8 cellular contexts compared by ENCODE assay signal in the genomic region with DNA sequence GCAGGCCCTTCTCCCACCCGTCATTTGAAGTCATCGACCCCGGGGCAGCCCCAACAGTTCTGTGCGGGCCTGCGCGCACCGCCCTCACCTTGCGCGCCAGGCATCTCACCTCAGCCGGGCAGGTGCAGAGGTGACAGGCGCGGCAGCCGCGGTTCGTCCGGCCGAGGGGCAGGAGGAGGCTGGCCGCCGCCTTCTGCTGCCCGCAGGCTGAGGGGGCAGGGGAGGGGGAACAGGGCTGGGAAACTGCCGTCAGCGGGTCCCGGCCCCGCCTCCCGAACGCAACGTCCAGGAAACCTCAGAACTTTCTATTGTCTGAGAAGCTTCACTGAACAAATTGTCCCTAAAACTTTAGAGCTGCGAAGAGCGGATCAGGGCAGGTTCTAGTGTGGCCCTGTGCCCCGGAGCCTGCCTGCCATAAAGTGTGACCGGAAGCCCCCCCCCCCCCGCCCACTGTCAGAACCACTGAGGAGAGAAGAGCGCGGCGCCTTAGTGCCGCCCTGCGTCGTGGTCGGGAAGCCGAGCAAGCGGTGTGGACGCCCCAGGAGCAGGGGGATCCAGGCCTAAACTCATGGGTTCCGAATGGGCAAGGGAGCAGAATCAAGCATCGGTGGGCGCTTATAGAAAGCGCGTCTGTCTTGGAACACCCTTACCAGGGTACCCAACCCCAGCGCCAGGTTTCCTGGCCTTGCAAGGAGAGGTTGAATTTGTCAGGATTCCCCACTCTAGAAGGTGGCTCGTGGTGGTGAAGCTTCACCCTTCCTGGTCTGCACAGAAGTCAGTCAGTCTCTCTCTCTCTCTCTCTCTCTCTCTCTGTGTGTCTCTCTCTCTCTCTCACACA. TPM values are rescaled to one million over a fixed set of nuclear protein-coding genes. Genes with fewer than 3 reads are reported as not detected.
DNase-seq lines count a peak whose midpoint lies in the region; ATAC-seq and TF ChIP-seq lines count a peak whose summit lies in the region.

No MANE protein-coding gene starts in this region.

- H3K27ac ChIP-seq in esophagus muscularis mucosa (replicated peaks in 1 of 4), result no peak overlapping the region
- peak overlapping the region; percentile 39 for H3K27ac ChIP-seq in osteoblast (ENCODE audit: low read depth, low read length)

- peak overlapping the region; percentile 86 for H3K4me2 ChIP-seq in osteoblast (ENCODE audit: insufficient read depth, low read length)

- H3K27me3 ChIP-seq in esophagus muscularis mucosa (peaks cover 0 to 100% (median 69%) of the 10 kb centered on the region in 4 donors), osteoblast (ENCODE audit: insufficient read depth, low read length) (peaks cover 10% of the 10 kb centered on the region)

- intact Hi-C loops in esophagus muscularis mucosa (cut with DNase I), result loop anchor here (5.0 kb wide), 1 partner anchor 859 kb away; no protein-coding TSS in a partner anchor

- TF ChIP-seq CTCF in NB4 (IDR thresholded peaks at IDR 0.05; ENCODE audit: low read depth, low read length), result no peak
- TF ChIP-seq CTCF in esophagus muscularis mucosa (IDR thresholded peaks at IDR 0.05), result no peak
- no peak for TF ChIP-seq CTCF in osteoblast (IDR thresholded peaks at IDR 0.05; ENCODE audit: extremely low read depth, low read depth, low read length)

- H3K4me1 ChIP-seq in ES-I3 (ENCODE audit: insufficient read depth, low read length) (peaks cover 7% of the 10 kb centered on the region; the same call in 1 of the 2 replicates), esophagus muscularis mucosa (peaks cover 16 to 36% (median 27%) of the 10 kb centered on the region in 4 donors), osteoblast (ENCODE audit: insufficient read depth, low read length) (peaks cover 15% of the 10 kb centered on the region)

- no peak for TF ChIP-seq POLR2A in NB4 (IDR thresholded peaks at IDR 0.05; ENCODE audit: extremely low read depth, insufficient read length)
- TF ChIP-seq POLR2A in esophagus muscularis mucosa (IDR thresholded peaks at IDR 0.05; ENCODE audit: low read depth), result no peak

- H3K4me3 ChIP-seq in NB4 (ENCODE audit: low read depth, low read length) (peak overlapping the region; percentile 54), esophagus muscularis mucosa (peak overlapping the region; percentile 28 to 47 (median 30)), osteoblast (ENCODE audit: insufficient read depth, low read length) (peak overlapping the region; percentile 61)

- no peak for ATAC-seq in GM21737 (IDR thresholded peaks at IDR 0.05; ENCODE audit: unreplicated experiment)

- peak overlapping the region; percentile 87 for H2AFZ ChIP-seq in osteoblast (ENCODE audit: low read length)

- no peaks in the 10 kb centered on the region for H3K36me3 ChIP-seq in ES-I3 (ENCODE audit: insufficient read depth, low read length)
- no peaks in the 10 kb centered on the region for H3K36me3 ChIP-seq in esophagus muscularis mucosa
- no peaks in the 10 kb centered on the region for H3K36me3 ChIP-seq in osteoblast (ENCODE audit: insufficient read depth, low read length)

- DNase-seq in NB4 (ENCODE audit: low read depth) (peak; percentile 62), esophagus muscularis mucosa (ENCODE audit: extremely low spot score) (no peak), osteoblast (ENCODE audit: insufficient read length, low spot score, missing footprints) (peak; percentile 88), HUDEP-2 (lab: John Stamatoyannopoulos, UW; ENCODE audit: unreplicated experiment in 76 of 76) (no peak), SIG-M5 treated with dmso at 0.1 percent for 504 hours (lab: John Stamatoyannopoulos, UW; ENCODE audit: unreplicated experiment) (no peak)
- no peak for DNase-seq in activated CD8-positive, alpha-beta memory T cell treated with anti-CD3 and anti-CD28 coated beads, Interleukin-2, amount 50 U/mL, for 4 hours

- WGBS in esophagus muscularis mucosa, result 3% methylated on average over 25 of the region's 49 CpGs

- H3K9me3 ChIP-seq in ES-I3 (ENCODE audit: control insufficient read depth, insufficient read depth, low read length) (no peaks in the 10 kb centered on the region), esophagus muscularis mucosa (no peaks in the 10 kb centered on the region), osteoblast (ENCODE audit: low read depth, low read length) (peaks cover 2% of the 10 kb centered on the region)

- peak overlapping the region; percentile 34; the same call in 1 of the 2 replicates for H3K9ac ChIP-seq in ES-I3 (ENCODE audit: low read depth, low read length)

- H3K79me2 ChIP-seq in osteoblast (ENCODE audit: insufficient read depth, low read length), result no peaks in the 10 kb centered on the region

- no peaks in the 10 kb centered on the region for H4K20me1 ChIP-seq in osteoblast (ENCODE audit: insufficient read depth, low read length)

- TF ChIP-seq EP300 in esophagus muscularis mucosa (IDR thresholded peaks at IDR 0.05), result no peak

RNA-seq across cellular contexts. Expression of a gene that starts 13.3 kb away (rescaled TPM):
- total RNA-seq in esophagus muscularis mucosa (1 to 10 TPM in 1 of 4 donors, under 1 TPM in 3; 0.42 to 1.2 (median 0.79) TPM), osteoblast (38.0 and 44.5 TPM in 2 replicates)

Comparison
In these comparisons a context has a peak if more than half of its experiments do, and no peak if none do; other contexts are left out.
1. DNase-seq: peak in NB4 (single experiment) and osteoblast (single experiment); none in esophagus muscularis mucosa (single experiment), HUDEP-2 (0 of 76), SIG-M5 treated with dmso at 0.1 percent for 504 hours (single experiment) and activated CD8-positive, alpha-beta memory T cell treated with anti-CD3 and anti-CD28 coated beads, Interleukin-2, amount 50 U/mL, for 4 hours (single experiment).
2. RNA of a gene that starts 13.3 kb away (total RNA-seq): 38.0 to 44.5 TPM in osteoblast; 0.42 to 1.2 TPM in esophagus muscularis mucosa; every median in the first group is over 10 times any median in the second.
3. Peak in every context shown above with its lines, with median percentiles within 50 percentile points of each other: H3K4me3 ChIP-seq.